ENCODE assay signal across 1 cellular context in the genomic region with DNA sequence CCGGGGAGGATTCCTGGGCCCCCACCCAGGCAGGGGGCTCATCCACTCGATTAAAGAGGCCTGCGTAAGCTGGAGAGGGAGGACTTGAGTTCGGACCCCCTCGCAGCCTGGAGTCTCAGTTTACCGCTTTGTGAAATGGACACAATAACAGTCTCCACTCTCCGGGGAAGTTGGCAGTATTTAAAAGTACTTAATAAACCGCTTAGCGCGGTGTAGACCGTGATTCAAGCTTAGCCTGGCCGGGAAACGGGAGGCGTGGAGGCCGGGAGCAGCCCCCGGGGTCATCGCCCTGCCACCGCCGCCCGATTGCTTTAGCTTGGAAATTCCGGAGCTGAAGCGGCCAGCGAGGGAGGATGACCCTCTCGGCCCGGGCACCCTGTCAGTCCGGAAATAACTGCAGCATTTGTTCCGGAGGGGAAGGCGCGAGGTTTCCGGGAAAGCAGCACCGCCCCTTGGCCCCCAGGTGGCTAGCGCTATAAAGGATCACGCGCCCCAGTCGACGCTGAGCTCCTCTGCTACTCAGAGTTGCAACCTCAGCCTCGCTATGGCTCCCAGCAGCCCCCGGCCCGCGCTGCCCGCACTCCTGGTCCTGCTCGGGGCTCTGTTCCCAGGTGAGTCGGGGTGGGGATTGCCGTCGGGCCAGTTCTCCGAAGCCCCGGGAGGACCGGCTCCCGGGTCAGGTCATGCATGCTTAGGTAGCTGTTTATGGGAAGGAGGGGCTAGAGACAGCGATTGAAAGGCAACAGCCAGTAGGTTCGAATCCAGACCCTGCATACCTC.
A peak's percentile ranks its signal among the peaks of the same experiment; 100 is the strongest.
TF ChIP-seq lines count a peak whose summit lies in the region.

A gene with protein sequence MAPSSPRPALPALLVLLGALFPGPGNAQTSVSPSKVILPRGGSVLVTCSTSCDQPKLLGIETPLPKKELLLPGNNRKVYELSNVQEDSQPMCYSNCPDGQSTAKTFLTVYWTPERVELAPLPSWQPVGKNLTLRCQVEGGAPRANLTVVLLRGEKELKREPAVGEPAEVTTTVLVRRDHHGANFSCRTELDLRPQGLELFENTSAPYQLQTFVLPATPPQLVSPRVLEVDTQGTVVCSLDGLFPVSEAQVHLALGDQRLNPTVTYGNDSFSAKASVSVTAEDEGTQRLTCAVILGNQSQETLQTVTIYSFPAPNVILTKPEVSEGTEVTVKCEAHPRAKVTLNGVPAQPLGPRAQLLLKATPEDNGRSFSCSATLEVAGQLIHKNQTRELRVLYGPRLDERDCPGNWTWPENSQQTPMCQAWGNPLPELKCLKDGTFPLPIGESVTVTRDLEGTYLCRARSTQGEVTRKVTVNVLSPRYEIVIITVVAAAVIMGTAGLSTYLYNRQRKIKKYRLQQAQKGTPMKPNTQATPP (plus strand): TSS at position 505 of the 779 bp plus-strand sequence. CDS start 40 bp downstream, at position 545.

TF ChIP-seq in HepG2, 621 proteins besides CTCF, POLR2A, EP300 and RAD21 (continued from another document and continues in another):
- TF ChIP-seq HMGXB3 (CRISPR knock-in tag; IDR thresholded peaks at IDR 0.05; ENCODE audit: borderline replicate concordance) (no peak; the same call in 1 of the 2 replicates), HDAC2 (CRISPR knock-in tag; IDR thresholded peaks at IDR 0.05) (peak; percentile 84), SP140L (CRISPR knock-in tag; IDR thresholded peaks at IDR 0.05; ENCODE audit: borderline replicate concordance) (peak; percentile 93), XRCC5 (optimal IDR thresholded peaks at IDR 0.05; ENCODE audit: low read length) (peak; percentile 91), ZNF607 (CRISPR knock-in tag; IDR thresholded peaks at IDR 0.05; ENCODE audit: borderline replicate concordance) (peak; percentile 96), ERF (CRISPR knock-in tag; IDR thresholded peaks at IDR 0.05) (peak; percentile 84), ZBTB21 (CRISPR knock-in tag; IDR thresholded peaks at IDR 0.05) (no peak; the same call in 1 of the 2 replicates), HOXA3 (CRISPR knock-in tag; IDR thresholded peaks at IDR 0.05) (peak; percentile 81), RORA (CRISPR knock-in tag; IDR thresholded peaks at IDR 0.05) (no peak), TCF7 (IDR thresholded peaks at IDR 0.05; ENCODE audit: low read depth) (no peak), MIXL1 (CRISPR knock-in tag; IDR thresholded peaks at IDR 0.05) (peak; percentile 73), ZNF530 (CRISPR knock-in tag; IDR thresholded peaks at IDR 0.05; ENCODE audit: low read depth) (no peak), ZNF841 (CRISPR knock-in tag; IDR thresholded peaks at IDR 0.05; ENCODE audit: borderline replicate concordance) (no peak), PRPF4 (IDR thresholded peaks at IDR 0.05; ENCODE audit: low read depth, low read length, poor library complexity, severe bottlenecking) (no peak), NBN (conservative IDR thresholded peaks at IDR 0.05) (no peak), KDM3A (CRISPR knock-in tag; IDR thresholded peaks at IDR 0.05; ENCODE audit: low read depth) (peak; percentile 94), HNRNPUL1 (IDR thresholded peaks at IDR 0.05; ENCODE audit: low read depth, low read length) (no peak), KLF16 (CRISPR knock-in tag; IDR thresholded peaks at IDR 0.05) (peak in 1 of 2 experiments; percentile 96; a peak in 2 of 4 replicates), CCDC6 (CRISPR knock-in tag; IDR thresholded peaks at IDR 0.05) (peak; percentile 86; the same call in 1 of the 2 replicates), IKZF5 (CRISPR knock-in tag; IDR thresholded peaks at IDR 0.05) (peak; percentile 92), ZNF574 (CRISPR knock-in tag; IDR thresholded peaks at IDR 0.05) (peak; percentile 85), ZNF543 (CRISPR knock-in tag; IDR thresholded peaks at IDR 0.05) (peak; percentile 66; the same call in 1 of the 2 replicates), FOXO4 (CRISPR knock-in tag; conservative IDR thresholded peaks at IDR 0.05) (no peak), ZNF24 (IDR thresholded peaks at IDR 0.05) (peak; percentile 90), SIX4 (CRISPR knock-in tag; IDR thresholded peaks at IDR 0.05) (no peak; the same call in 1 of the 2 replicates), TAF1 (CRISPR knock-in tag; IDR thresholded peaks at IDR 0.05) (peak; percentile 90), ZBTB46 (CRISPR knock-in tag; IDR thresholded peaks at IDR 0.05; ENCODE audit: borderline replicate concordance) (no peak), RXRA (CRISPR knock-in tag; IDR thresholded peaks at IDR 0.05) (peak; percentile 97), EEA1 (CRISPR knock-in tag; IDR thresholded peaks at IDR 0.05; ENCODE audit: borderline replicate concordance) (no peak)
- TF ChIP-seq, protein P1, sequence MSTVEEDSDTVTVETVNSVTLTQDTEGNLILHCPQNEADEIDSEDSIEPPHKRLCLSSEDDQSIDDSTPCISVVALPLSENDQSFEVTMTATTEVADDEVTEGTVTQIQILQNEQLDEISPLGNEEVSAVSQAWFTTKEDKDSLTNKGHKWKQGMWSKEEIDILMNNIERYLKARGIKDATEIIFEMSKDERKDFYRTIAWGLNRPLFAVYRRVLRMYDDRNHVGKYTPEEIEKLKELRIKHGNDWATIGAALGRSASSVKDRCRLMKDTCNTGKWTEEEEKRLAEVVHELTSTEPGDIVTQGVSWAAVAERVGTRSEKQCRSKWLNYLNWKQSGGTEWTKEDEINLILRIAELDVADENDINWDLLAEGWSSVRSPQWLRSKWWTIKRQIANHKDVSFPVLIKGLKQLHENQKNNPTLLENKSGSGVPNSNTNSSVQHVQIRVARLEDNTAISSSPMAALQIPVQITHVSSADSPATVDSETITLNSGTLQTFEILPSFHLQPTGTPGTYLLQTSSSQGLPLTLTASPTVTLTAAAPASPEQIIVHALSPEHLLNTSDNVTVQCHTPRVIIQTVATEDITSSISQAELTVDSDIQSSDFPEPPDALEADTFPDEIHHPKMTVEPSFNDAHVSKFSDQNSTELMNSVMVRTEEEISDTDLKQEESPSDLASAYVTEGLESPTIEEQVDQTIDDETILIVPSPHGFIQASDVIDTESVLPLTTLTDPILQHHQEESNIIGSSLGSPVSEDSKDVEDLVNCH (CRISPR knock-in tag; IDR thresholded peaks at IDR 0.05) = no peak
- TF ChIP-seq, protein P2, sequence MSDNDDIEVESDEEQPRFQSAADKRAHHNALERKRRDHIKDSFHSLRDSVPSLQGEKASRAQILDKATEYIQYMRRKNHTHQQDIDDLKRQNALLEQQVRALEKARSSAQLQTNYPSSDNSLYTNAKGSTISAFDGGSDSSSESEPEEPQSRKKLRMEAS (IDR thresholded peaks at IDR 0.05) = peak; percentile 97
- TF ChIP-seq, protein P3, sequence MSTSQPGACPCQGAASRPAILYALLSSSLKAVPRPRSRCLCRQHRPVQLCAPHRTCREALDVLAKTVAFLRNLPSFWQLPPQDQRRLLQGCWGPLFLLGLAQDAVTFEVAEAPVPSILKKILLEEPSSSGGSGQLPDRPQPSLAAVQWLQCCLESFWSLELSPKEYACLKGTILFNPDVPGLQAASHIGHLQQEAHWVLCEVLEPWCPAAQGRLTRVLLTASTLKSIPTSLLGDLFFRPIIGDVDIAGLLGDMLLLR (CRISPR knock-in tag; IDR thresholded peaks at IDR 0.05) = peak; percentile 49; the same call in 1 of the 2 replicates
- TF ChIP-seq, protein P4, sequence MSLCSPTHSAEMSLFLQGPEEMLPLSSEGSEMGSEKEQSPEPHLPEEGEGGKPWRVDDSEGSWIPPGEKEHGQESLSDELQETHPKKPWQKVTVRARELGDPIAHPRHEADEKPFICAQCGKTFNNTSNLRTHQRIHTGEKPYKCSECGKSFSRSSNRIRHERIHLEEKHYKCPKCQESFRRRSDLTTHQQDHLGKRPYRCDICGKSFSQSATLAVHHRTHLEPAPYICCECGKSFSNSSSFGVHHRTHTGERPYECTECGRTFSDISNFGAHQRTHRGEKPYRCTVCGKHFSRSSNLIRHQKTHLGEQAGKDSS (CRISPR knock-in tag; IDR thresholded peaks at IDR 0.05; ENCODE audit: borderline replicate concordance, low read depth) = no peak
